Comparison of ENCODE assay signal across 8 cellular contexts in the genomic region with DNA sequence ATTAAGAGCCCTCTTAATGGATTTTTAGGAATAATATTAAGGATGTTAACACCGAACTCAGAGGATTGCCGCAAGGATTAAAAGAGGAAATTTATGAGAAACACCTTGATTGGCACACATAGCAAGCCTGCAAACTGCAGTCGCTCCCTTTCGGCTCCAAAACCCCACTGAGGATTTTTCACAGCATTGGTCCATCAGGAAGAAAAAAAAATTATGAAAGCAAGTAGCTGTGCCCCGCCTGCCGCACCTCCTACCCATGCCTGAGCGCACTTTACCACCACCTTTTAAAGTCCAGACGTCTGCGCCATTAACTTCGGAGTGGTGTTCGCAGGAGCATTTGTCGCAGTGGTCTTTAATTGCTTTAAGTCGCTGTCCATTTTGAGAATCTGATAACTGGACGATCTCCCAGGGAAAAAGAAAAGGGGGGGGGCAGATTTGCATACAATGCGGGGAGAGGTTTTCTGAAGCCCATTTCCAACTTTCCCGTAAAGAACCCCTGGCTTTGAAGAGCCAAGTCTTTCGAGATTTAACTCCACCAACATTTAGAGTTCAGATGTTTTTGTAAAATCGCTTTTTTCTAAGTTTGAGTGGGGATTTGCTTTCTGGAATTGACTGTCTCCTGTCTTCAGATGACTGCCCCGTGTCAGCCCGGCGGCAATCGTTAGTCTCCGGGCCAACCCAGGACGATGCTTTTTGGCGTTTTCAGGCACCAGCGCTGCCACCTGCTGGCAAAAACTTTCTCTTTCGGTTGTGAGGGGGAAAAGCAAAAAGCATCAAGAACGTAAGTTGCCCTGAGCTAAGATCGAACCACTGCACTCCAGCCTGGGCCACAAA. TPM values are rescaled to one million over a fixed set of nuclear protein-coding genes. Genes with fewer than 3 reads are reported as not detected.
DNase-seq lines count a peak whose midpoint lies in the region; ATAC-seq and TF ChIP-seq lines count a peak whose summit lies in the region.

No MANE protein-coding gene starts in this region.

- H3K27ac ChIP-seq in lung (ENCODE audit: low read depth in 1 of 2, low read length in 1 of 2), result no peak overlapping the region

- no peaks in the 10 kb centered on the region for H3K36me3 ChIP-seq in lung (ENCODE audit: control insufficient read depth in 2 of 2, insufficient read depth in 2 of 2, low read length in 2 of 2)

- peaks cover 0 to 3% of the 10 kb centered on the region in 2 donors for H3K9me3 ChIP-seq in lung (ENCODE audit: control insufficient read depth in 2 of 2, insufficient read depth in 1 of 2, low read length in 1 of 2)

- 0 to 1% methylated on average over 29 of the region's 29 CpGs for WGBS in lung, 2 donors

- peak; percentile 71 to 83 for DNase-seq in AML-193 (lab: John Stamatoyannopoulos, UW)
- peak; percentile 14 for DNase-seq in NCI-H510A (lab: John Stamatoyannopoulos, UW)
- peak; percentile 90 to 94 for DNase-seq in activated CD4-positive, alpha-beta T cell treated with anti-CD3 and anti-CD28 coated beads, Interleukin-2, amount 50 U/mL, for 48 hours
- DNase-seq in ecto neural progenitor cell (ENCODE audit: low spot score), result peak; percentile 85
- DNase-seq in lung (ENCODE audit: low spot score), result peak; percentile 82
- DNase-seq in stimulated activated CD4-positive, alpha-beta T cell treated with anti-CD3 and anti-CD28 coated beads, TNF-alpha, amount 100 ng/mL, for 24 hours (ENCODE audit: low read depth in 3 of 3), result peak; percentile 70 to 87 (median 86)

- H3K4me3 ChIP-seq in lung, result no peak overlapping the region

- peak; percentile 79 for TF ChIP-seq CTCF in lung (IDR thresholded peaks at IDR 0.05; ENCODE audit: control extremely low read depth, extremely low read depth)

- no peaks in the 10 kb centered on the region for H3K27me3 ChIP-seq in lung (ENCODE audit: control insufficient read depth, insufficient read depth)

- ATAC-seq in GM18907 (IDR thresholded peaks at IDR 0.05; ENCODE audit: unreplicated experiment), result peak; percentile 72
- ATAC-seq in HG03196 (IDR thresholded peaks at IDR 0.05; ENCODE audit: unreplicated experiment), result peak; percentile 67
- peak; percentile 84 for ATAC-seq in lung (ENCODE audit: insufficient read depth, low FRiP score)

- peaks cover 4 to 8% of the 10 kb centered on the region in 2 donors for H3K4me1 ChIP-seq in lung (ENCODE audit: control insufficient read depth in 2 of 2, insufficient read depth in 2 of 2, low read length in 2 of 2)

RNA-seq across cellular contexts. Expression of gene TRABD2A, which starts 0.9 kb away (rescaled TPM):
- 1 to 10 TPM; 1.9 to 3.1 TPM for total RNA-seq in lung
- 1 to 10 TPM; 2.1 to 2.6 TPM for polyA plus RNA-seq in lung

RNA-seq across cellular contexts. Expression of gene TMSB10, which starts 23.7 kb away (rescaled TPM):
- total RNA-seq in lung, result 1,000 to 10,000 TPM; 1,849 to 3,001 TPM
- polyA plus RNA-seq in lung, result 1,000 to 10,000 TPM; 1,996 to 6,202 TPM

Comparison
In these comparisons a context has a peak if more than half of its experiments do, and no peak if none do; other contexts are left out.
1. DNase-seq: peak in every context shown above with its lines; median percentile 92 in activated CD4-positive, alpha-beta T cell treated with anti-CD3 and anti-CD28 coated beads, Interleukin-2, amount 50 U/mL, for 48 hours; 86 in stimulated activated CD4-positive, alpha-beta T cell treated with anti-CD3 and anti-CD28 coated beads, TNF-alpha, amount 100 ng/mL, for 24 hours; 85 in ecto neural progenitor cell; 82 in lung; 77 in AML-193; 14 in NCI-H510A.